1 cellular context compared by ENCODE assay signal in the genomic region with DNA sequence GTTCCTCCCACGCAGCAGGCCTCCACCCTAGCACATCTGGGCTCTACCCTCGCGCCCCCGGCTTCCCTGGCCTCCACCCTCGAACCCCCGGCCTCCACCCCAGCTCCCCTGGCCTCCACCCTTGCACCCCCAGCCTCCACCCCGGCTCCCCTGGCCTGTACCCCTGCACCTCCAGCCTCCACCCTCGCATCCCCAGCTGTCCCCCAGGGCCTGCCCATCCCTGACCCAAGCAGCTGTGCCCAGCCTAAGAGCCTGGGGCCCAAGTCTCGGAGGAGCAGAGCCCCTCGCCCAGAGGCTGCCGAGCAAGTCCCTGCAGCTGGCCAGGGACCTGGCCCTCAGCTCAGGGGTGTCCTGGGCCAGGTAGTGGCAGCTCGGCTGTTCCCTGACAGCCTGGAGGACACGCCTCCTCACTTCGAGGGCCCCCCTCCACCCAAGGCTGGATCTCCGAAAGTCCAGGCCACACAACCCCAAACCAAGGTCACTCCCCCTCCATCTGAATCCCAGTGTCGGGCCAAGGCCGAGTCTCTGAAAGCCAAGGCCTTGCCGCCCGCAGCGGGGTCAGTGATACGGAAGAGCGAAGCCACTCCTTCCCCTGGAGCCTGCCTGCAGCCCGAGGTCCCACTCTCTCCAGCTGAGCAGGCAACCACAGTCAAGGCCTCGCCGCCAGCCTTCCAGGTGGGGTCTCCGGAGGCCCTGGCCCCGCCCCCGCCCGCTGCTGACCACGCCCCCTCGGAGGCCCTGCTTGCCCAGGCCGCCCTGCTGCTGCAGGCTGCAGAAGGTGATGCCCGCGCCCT.
TF ChIP-seq lines count a peak whose summit lies in the region.

No MANE protein-coding gene starts in this region.

TF ChIP-seq in HCT116, 20 proteins besides CTCF, POLR2A, EP300 and RAD21:
- TF ChIP-seq EZH2phosphoT487 (IDR thresholded peaks at IDR 0.05; ENCODE audit: borderline replicate concordance) (no peak), EGR1 (IDR thresholded peaks at IDR 0.05; ENCODE audit: low read depth) (no peak), ZNF274 (IDR thresholded peaks at IDR 0.05; ENCODE audit: low read depth, low read length) (no peak), POLR2AphosphoS5 (IDR thresholded peaks at IDR 0.05; ENCODE audit: low read depth, low read length) (no peak), ELF1 (IDR thresholded peaks at IDR 0.05; ENCODE audit: borderline replicate concordance, low read depth) (no peak)
- TF ChIP-seq, protein P1, sequence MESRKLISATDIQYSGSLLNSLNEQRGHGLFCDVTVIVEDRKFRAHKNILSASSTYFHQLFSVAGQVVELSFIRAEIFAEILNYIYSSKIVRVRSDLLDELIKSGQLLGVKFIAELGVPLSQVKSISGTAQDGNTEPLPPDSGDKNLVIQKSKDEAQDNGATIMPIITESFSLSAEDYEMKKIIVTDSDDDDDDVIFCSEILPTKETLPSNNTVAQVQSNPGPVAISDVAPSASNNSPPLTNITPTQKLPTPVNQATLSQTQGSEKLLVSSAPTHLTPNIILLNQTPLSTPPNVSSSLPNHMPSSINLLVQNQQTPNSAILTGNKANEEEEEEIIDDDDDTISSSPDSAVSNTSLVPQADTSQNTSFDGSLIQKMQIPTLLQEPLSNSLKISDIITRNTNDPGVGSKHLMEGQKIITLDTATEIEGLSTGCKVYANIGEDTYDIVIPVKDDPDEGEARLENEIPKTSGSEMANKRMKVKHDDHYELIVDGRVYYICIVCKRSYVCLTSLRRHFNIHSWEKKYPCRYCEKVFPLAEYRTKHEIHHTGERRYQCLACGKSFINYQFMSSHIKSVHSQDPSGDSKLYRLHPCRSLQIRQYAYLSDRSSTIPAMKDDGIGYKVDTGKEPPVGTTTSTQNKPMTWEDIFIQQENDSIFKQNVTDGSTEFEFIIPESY (IDR thresholded peaks at IDR 0.05; ENCODE audit: extremely low read depth, insufficient replicate concordance, low read length), result no peak
